Comparison of ENCODE assay signal across 1 cellular context in genomic region chr2:33430856-33431255, GRCh38.
TF ChIP-seq lines count a peak whose summit lies in the region.

No MANE protein-coding gene starts in this region.

TF ChIP-seq in HepG2, 621 proteins besides CTCF, POLR2A, EP300 and RAD21:
- peak; percentile 70 for TF ChIP-seq ATF7 (IDR thresholded peaks at IDR 0.05)
- no peak for TF ChIP-seq ATF7 (CRISPR knock-in tag; IDR thresholded peaks at IDR 0.05)
- no peak for TF ChIP-seq NR2F6 (IDR thresholded peaks at IDR 0.05)
- no peak for TF ChIP-seq NR2F6 (CRISPR knock-in tag; IDR thresholded peaks at IDR 0.05)
